In genomic region chr14:93214598-93214997, GRCh38 we compare ENCODE assay signal across 7 cellular contexts.
"Had no signal": no experiment of that assay in that cellular context is flagged by ENCODE, and none has a peak within 500 bp of the region (broad histone marks: within the 10 kb centered on the region; RNA-seq: fewer than 3 reads in every experiment).

No MANE protein-coding gene starts in this region.

- H3K9me3 Mint-ChIP-seq: IgD-negative memory B cell had no signal

- H3K27ac ChIP-seq: HL-60 had no signal

- ATAC-seq: HepG2, K562 had no signal

- FAIRE-seq: HepG2, HTR-8/SVneo, K562 had no signal

- H3K4me3 Mint-ChIP-seq: IgD-negative memory B cell had no signal

- DNase-seq: IMR-90, KG1 had no signal

- H3K27me3 Mint-ChIP-seq: IgD-negative memory B cell had no signal

- H3K4me3 ChIP-seq: K562 had no signal
